1 cellular context compared by ENCODE assay signal in genomic region chr1:109740615-109741373, GRCh38.
TF ChIP-seq lines count a peak whose summit lies in the region.

GSTM3 (minus strand) TSS chr1:109741038; CDS start chr1:109740287, 751 bp downstream.

TF ChIP-seq in HepG2, 621 proteins besides CTCF, POLR2A, EP300 and RAD21 (continued from another document):
- 0 out of 2 replicates have a peak, but pooled peaks have one; percentile 3 for TF ChIP-seq HNF1B (CRISPR knock-in tag; IDR thresholded peaks at IDR 0.05)
TF ChIP-seq in HepG2: peak in this region for 10.
